In genomic region chr7:120184866-120185265, GRCh38 we compare ENCODE assay signal across 17 cellular contexts.
"Had no signal": no experiment of that assay in that cellular context is flagged by ENCODE, and none has a peak within 500 bp of the region (broad histone marks: within the 10 kb centered on the region; RNA-seq: fewer than 3 reads in every experiment).

No MANE protein-coding gene starts in this region.

- ATAC-seq: left colon; stimulated activated naive CD8-positive, alpha-beta T cell treated with anti-CD3 and anti-CD28 coated beads, Interleukin-15, amount 100 ng/mL, for 72 hours; T-helper 17 cell had no signal

- H3K36me3 ChIP-seq: esophagus squamous epithelium, heart left ventricle, neural progenitor cell, thyroid gland had no signal

- DNase-seq: activated CD4-positive, alpha-beta memory T cell treated with anti-CD3 and anti-CD28 coated beads, Interleukin-2, amount 10 ng/mL, durations not matched to agents 7 days and 5 days; activated CD4-positive, alpha-beta T cell treated with anti-CD3 and anti-CD28 coated beads for 4 hours; activated naive CD4-positive, alpha-beta T cell treated with anti-CD3 and anti-CD28 coated beads, Interleukin-2, amount 10 ng/mL, durations not matched to agents 7 days and 5 days; activated T-cell treated with anti-CD3 and anti-CD28 coated beads, Interleukin-2, amount 50 U/mL, for 24 hours; central memory CD4-positive, alpha-beta T cell; cortex of kidney; effector CD8-positive, alpha-beta T cell; esophagus squamous epithelium; foreskin melanocyte; left colon; naive B cell; stimulated activated naive CD8-positive, alpha-beta T cell treated with anti-CD3 and anti-CD28 coated beads, Interleukin-15, amount 100 ng/mL, for 72 hours; T-helper 17 cell had no signal

- H3K4me3 ChIP-seq: esophagus squamous epithelium, heart left ventricle, neural progenitor cell, smooth muscle cell, thyroid gland had no signal

- H3K4me3 Mint-ChIP-seq: activated CD4-positive, alpha-beta memory T cell treated with anti-CD3 and anti-CD28 coated beads, Interleukin-2, amount 10 ng/mL, durations not matched to agents 7 days and 5 days; activated naive CD4-positive, alpha-beta T cell treated with anti-CD3 and anti-CD28 coated beads, Interleukin-2, amount 10 ng/mL, durations not matched to agents 7 days and 5 days; activated T-cell treated with anti-CD3 and anti-CD28 coated beads, Interleukin-2, amount 50 U/mL, for 24 hours; naive B cell; neural progenitor cell; stimulated activated naive CD8-positive, alpha-beta T cell treated with anti-CD3 and anti-CD28 coated beads, Interleukin-15, amount 100 ng/mL, for 72 hours; T-helper 17 cell had no signal

- H3K4me1 Mint-ChIP-seq: activated CD4-positive, alpha-beta memory T cell treated with anti-CD3 and anti-CD28 coated beads, Interleukin-2, amount 10 ng/mL, durations not matched to agents 7 days and 5 days; activated naive CD4-positive, alpha-beta T cell treated with anti-CD3 and anti-CD28 coated beads, Interleukin-2, amount 10 ng/mL, durations not matched to agents 7 days and 5 days; naive B cell; neural progenitor cell; stimulated activated naive CD8-positive, alpha-beta T cell treated with anti-CD3 and anti-CD28 coated beads, Interleukin-15, amount 100 ng/mL, for 72 hours; T-helper 17 cell had no signal

- H3K36me3 Mint-ChIP-seq: activated naive CD4-positive, alpha-beta T cell treated with anti-CD3 and anti-CD28 coated beads, Interleukin-2, amount 10 ng/mL, durations not matched to agents 7 days and 5 days; naive B cell; neural progenitor cell had no signal

- H3K27me3 ChIP-seq: esophagus squamous epithelium, heart left ventricle, neural progenitor cell, thyroid gland had no signal

- H3K27ac Mint-ChIP-seq: activated CD4-positive, alpha-beta memory T cell treated with anti-CD3 and anti-CD28 coated beads, Interleukin-2, amount 10 ng/mL, durations not matched to agents 7 days and 5 days; activated naive CD4-positive, alpha-beta T cell treated with anti-CD3 and anti-CD28 coated beads, Interleukin-2, amount 10 ng/mL, durations not matched to agents 7 days and 5 days; activated T-cell treated with anti-CD3 and anti-CD28 coated beads, Interleukin-2, amount 50 U/mL, for 24 hours; naive B cell; neural progenitor cell; stimulated activated naive CD8-positive, alpha-beta T cell treated with anti-CD3 and anti-CD28 coated beads, Interleukin-15, amount 100 ng/mL, for 72 hours; T-helper 17 cell had no signal

- H3K27me3 Mint-ChIP-seq: activated CD4-positive, alpha-beta memory T cell treated with anti-CD3 and anti-CD28 coated beads, Interleukin-2, amount 10 ng/mL, durations not matched to agents 7 days and 5 days; activated naive CD4-positive, alpha-beta T cell treated with anti-CD3 and anti-CD28 coated beads, Interleukin-2, amount 10 ng/mL, durations not matched to agents 7 days and 5 days; activated T-cell treated with anti-CD3 and anti-CD28 coated beads, Interleukin-2, amount 50 U/mL, for 24 hours; naive B cell; stimulated activated naive CD8-positive, alpha-beta T cell treated with anti-CD3 and anti-CD28 coated beads, Interleukin-15, amount 100 ng/mL, for 72 hours; T-helper 17 cell had no signal

- H3K4me1 ChIP-seq: esophagus squamous epithelium, thyroid gland had no signal

- H3K9me3 ChIP-seq: esophagus squamous epithelium, heart left ventricle, thyroid gland had no signal

- H3K9me3 Mint-ChIP-seq: activated naive CD4-positive, alpha-beta T cell treated with anti-CD3 and anti-CD28 coated beads, Interleukin-2, amount 10 ng/mL, durations not matched to agents 7 days and 5 days; naive B cell; neural progenitor cell had no signal

- H3K27ac ChIP-seq: esophagus squamous epithelium, heart left ventricle, neural progenitor cell, thyroid gland had no signal
